7 cellular contexts compared by ENCODE assay signal in genomic region chr10:132163278-132163765, GRCh38. TPM values are rescaled to one million over a fixed set of nuclear protein-coding genes. Genes with fewer than 3 reads are reported as not detected.
DNase-seq lines count a peak whose midpoint lies in the region; ATAC-seq lines count a peak whose summit lies in the region.

No MANE protein-coding gene starts in this region.

- H3K36me3 Mint-ChIP-seq in activated T-helper 17 cell treated with anti-CD3 and anti-CD28 coated beads, Interleukin-2, amount 50 U/mL, for 72 hours (ENCODE audit: low read depth) = no peaks in the 10 kb centered on the region

- no peaks in the 10 kb centered on the region for H3K9me3 Mint-ChIP-seq in activated T-helper 17 cell treated with anti-CD3 and anti-CD28 coated beads, Interleukin-2, amount 50 U/mL, for 72 hours

- peak; percentile 93 for DNase-seq in ELF-1 (ENCODE audit: low read depth, low spot score)
- peak; percentile 46 for DNase-seq in H4 (ENCODE audit: low spot score)
- peak; percentile 91 to 92 for DNase-seq in NCI-H187 (lab: John Stamatoyannopoulos, UW)
- DNase-seq in mucosa of gallbladder (ENCODE audit: low spot score) = peak; percentile 20
- DNase-seq in NK-92 treated with Interleukin-12 subunit alpha and Interleukin-12 subunit beta, amount 100 ng/mL, for 24 hours (lab: John Stamatoyannopoulos, UW) = no peak

- peaks cover 15% of the 10 kb centered on the region for H3K4me1 Mint-ChIP-seq in activated T-helper 17 cell treated with anti-CD3 and anti-CD28 coated beads, Interleukin-2, amount 50 U/mL, for 72 hours

- H3K4me3 Mint-ChIP-seq in activated T-helper 17 cell treated with anti-CD3 and anti-CD28 coated beads, Interleukin-2, amount 50 U/mL, for 72 hours = no peak overlapping the region

- no peak overlapping the region for H3K27ac Mint-ChIP-seq in activated T-helper 17 cell treated with anti-CD3 and anti-CD28 coated beads, Interleukin-2, amount 50 U/mL, for 72 hours

- H3K27me3 Mint-ChIP-seq in activated T-helper 17 cell treated with anti-CD3 and anti-CD28 coated beads, Interleukin-2, amount 50 U/mL, for 72 hours = no peaks in the 10 kb centered on the region

- peak; percentile 71 for ATAC-seq in activated T-helper 17 cell treated with anti-CD3 and anti-CD28 coated beads, Interleukin-2, amount 50 U/mL, for 72 hours (replicated peaks)
- no peak for ATAC-seq in HG02623 (IDR thresholded peaks at IDR 0.05; ENCODE audit: unreplicated experiment)

RNA-seq across cellular contexts. Expression of gene DPYSL4, which starts 23.4 kb away (rescaled TPM):
- 18.0 and 19.6 TPM in 2 replicates for total RNA-seq in H4 (2014; rRNA removed; shearing (Covaris generic))
- total RNA-seq in activated T-helper 17 cell treated with anti-CD3 and anti-CD28 coated beads, Interleukin-2, amount 50 U/mL, for 72 hours = 10 to 100 TPM; 14.3 to 23.5 TPM
- total RNA-seq in mucosa of gallbladder = 0.81 TPM
